In the genomic region with DNA sequence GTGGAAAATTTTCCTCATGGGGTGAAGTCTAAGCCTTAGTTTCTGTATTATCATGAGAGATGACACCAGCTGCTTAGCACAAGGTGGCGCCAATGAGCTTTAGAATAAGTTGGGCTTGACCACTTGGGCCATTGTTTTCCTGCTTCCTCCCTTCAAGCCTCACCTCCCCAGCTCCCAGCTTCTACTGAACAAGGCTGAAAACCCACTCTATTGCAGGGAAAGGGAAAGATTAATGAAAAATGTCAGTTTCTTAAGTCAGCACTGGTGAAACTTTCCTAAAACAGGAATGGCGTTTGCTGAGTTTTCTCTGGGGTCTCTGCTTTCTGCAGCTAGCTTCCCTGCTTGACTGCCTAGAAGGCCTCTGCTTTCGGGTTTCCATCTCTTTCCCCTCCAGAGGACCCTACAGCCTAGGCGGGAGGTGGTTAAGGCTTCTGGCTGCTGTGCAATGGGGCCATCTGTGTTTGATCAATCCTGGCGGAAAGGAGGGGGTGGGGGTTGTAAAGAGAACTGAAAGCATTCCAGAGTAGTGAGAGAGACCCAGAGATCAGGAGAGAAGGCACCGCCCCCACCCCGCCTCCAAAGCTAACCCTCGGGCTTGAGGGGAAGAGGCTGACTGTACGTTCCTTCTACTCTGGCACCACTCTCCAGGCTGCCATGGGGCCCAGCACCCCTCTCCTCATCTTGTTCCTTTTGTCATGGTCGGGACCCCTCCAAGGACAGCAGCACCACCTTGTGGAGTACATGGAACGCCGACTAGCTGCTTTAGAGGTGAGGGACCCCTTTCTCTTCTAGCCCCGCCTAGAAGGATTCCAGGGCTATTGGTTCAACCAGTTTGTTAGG, we compare ENCODE assay signal across 8 cellular contexts. TPM values are rescaled to one million over a fixed set of nuclear protein-coding genes. Genes with fewer than 3 reads are reported as not detected.
A peak's percentile ranks its signal among the peaks of the same experiment; 100 is the strongest.
DNase-seq lines count a peak whose midpoint lies in the region; ATAC-seq and TF ChIP-seq lines count a peak whose summit lies in the region.

A gene with protein sequence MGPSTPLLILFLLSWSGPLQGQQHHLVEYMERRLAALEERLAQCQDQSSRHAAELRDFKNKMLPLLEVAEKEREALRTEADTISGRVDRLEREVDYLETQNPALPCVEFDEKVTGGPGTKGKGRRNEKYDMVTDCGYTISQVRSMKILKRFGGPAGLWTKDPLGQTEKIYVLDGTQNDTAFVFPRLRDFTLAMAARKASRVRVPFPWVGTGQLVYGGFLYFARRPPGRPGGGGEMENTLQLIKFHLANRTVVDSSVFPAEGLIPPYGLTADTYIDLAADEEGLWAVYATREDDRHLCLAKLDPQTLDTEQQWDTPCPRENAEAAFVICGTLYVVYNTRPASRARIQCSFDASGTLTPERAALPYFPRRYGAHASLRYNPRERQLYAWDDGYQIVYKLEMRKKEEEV (plus strand): TSS at position 612 of the 840 bp plus-strand sequence. CDS start 43 bp downstream, at position 655.

- no peak within 1 kb of the TSS for H3K4me3 ChIP-seq in OCI-LY1 (ENCODE audit: low read depth, low read length, poor library complexity, severe bottlenecking)
- H3K4me3 ChIP-seq in neuronal stem cell (ENCODE audit: low read length in 2 of 2), result peak within 1 kb of the TSS in 1 of 2 donors; percentile 26

- H4K91ac ChIP-seq in neuronal stem cell (ENCODE audit: low read depth, low read length, poor library complexity), result peak within 1 kb of the TSS; percentile 12

- no peak within 1 kb of the TSS for H2BK120ac ChIP-seq in neuronal stem cell (ENCODE audit: low read depth, low read length)

- H3K9me3 Mint-ChIP-seq in activated naive CD4-positive, alpha-beta T cell treated with anti-CD3 and anti-CD28 coated beads, Interleukin-2, amount 10 ng/mL, durations not matched to agents 7 days and 5 days, result no peaks in the 10 kb centered on the region
- no peaks in the 10 kb centered on the region for H3K9me3 Mint-ChIP-seq in type B pancreatic cell

- H3K27me3 ChIP-seq in OCI-LY1 (ENCODE audit: insufficient read depth, low read length) (no peaks in the 10 kb centered on the region), neuronal stem cell (ENCODE audit: control insufficient read depth in 3 of 3, insufficient read depth in 3 of 3, low read depth in 1 of 3, low read length in 3 of 3) (no peaks in the 10 kb centered on the region)

- H3K14ac ChIP-seq in neuronal stem cell (ENCODE audit: low read length), result no peak within 1 kb of the TSS

- no peaks in the 10 kb centered on the region; the same call in 1 of the 2 replicates for H3F3A ChIP-seq in OCI-LY1 (ENCODE audit: insufficient read depth, low read length)

- peaks cover 15% of the 10 kb centered on the region for H3K36me3 Mint-ChIP-seq in activated naive CD4-positive, alpha-beta T cell treated with anti-CD3 and anti-CD28 coated beads, Interleukin-2, amount 10 ng/mL, durations not matched to agents 7 days and 5 days
- H3K36me3 Mint-ChIP-seq in type B pancreatic cell, result peaks cover 13% of the 10 kb centered on the region

- no peak within 1 kb of the TSS for H2AFZ ChIP-seq in OCI-LY1 (ENCODE audit: low read length)
- peak within 1 kb of the TSS; percentile 85 for H2AFZ ChIP-seq in neuronal stem cell (ENCODE audit: low read length)

- H3K23ac ChIP-seq in neuronal stem cell (ENCODE audit: low read depth, low read length, poor library complexity), result no peak within 1 kb of the TSS

- H2AK5ac ChIP-seq in neuronal stem cell (ENCODE audit: low read depth, low read length), result peak within 1 kb of the TSS; percentile 28

- H3K27ac Mint-ChIP-seq in activated naive CD4-positive, alpha-beta T cell treated with anti-CD3 and anti-CD28 coated beads, Interleukin-2, amount 10 ng/mL, durations not matched to agents 7 days and 5 days, result peak within 1 kb of the TSS; percentile 47
- H3K27ac Mint-ChIP-seq in type B pancreatic cell, result peak within 1 kb of the TSS; percentile 89

- H3K27me3 Mint-ChIP-seq in activated naive CD4-positive, alpha-beta T cell treated with anti-CD3 and anti-CD28 coated beads, Interleukin-2, amount 10 ng/mL, durations not matched to agents 7 days and 5 days, result no peaks in the 10 kb centered on the region
- no peaks in the 10 kb centered on the region for H3K27me3 Mint-ChIP-seq in type B pancreatic cell

- H3K4ac ChIP-seq in neuronal stem cell (ENCODE audit: low read length), result no peak within 1 kb of the TSS

- H3K18ac ChIP-seq in neuronal stem cell (ENCODE audit: low read length), result peak within 1 kb of the TSS; percentile 73

- H2BK5ac ChIP-seq in neuronal stem cell (ENCODE audit: low read length), result no peak within 1 kb of the TSS

- H3K79me1 ChIP-seq in neuronal stem cell (ENCODE audit: low read depth, low read length), result no peaks in the 10 kb centered on the region

- ATAC-seq in HG02852 (IDR thresholded peaks at IDR 0.05; ENCODE audit: unreplicated experiment), result no peak

- CTCF ChIA-PET in activated naive CD4-positive, alpha-beta T cell treated with anti-CD3 and anti-CD28 coated beads, Interleukin-2, amount 10 ng/mL, durations not matched to agents 7 days and 5 days (lab: Charles Lee), result interaction anchor here (0.7 to 5.2 kb wide), 15 partner anchors 17 to 737 kb away, joined by 3 to 38 read pairs (median 3); no protein-coding TSS in a partner anchor

- H3K27ac ChIP-seq in OCI-LY1 (ENCODE audit: low read depth, low read length, poor library complexity, severe bottlenecking), result no peak within 1 kb of the TSS
- H3K27ac ChIP-seq in neuronal stem cell (replicated peaks; ENCODE audit: low read length), result peak within 1 kb of the TSS; percentile 86

- H4K20me1 ChIP-seq in OCI-LY1 (ENCODE audit: insufficient read depth, low read length), result no peaks in the 10 kb centered on the region

- peaks cover 70% of the 10 kb centered on the region for H3K4me1 ChIP-seq in ES-I3 (ENCODE audit: insufficient read depth, low read length)
- peaks cover 5% of the 10 kb centered on the region for H3K4me1 ChIP-seq in OCI-LY1 (ENCODE audit: insufficient read depth, low read length, severe bottlenecking)
- peaks cover 27 to 43% of the 10 kb centered on the region in 2 donors for H3K4me1 ChIP-seq in neuronal stem cell (ENCODE audit: control insufficient read depth in 2 of 2, insufficient read depth in 1 of 2, low read depth in 1 of 2, low read length in 2 of 2)

- peak within 1 kb of the TSS; percentile 64 for H2BK15ac ChIP-seq in neuronal stem cell (ENCODE audit: low read length)

- peak; percentile 85 for DNase-seq in HuH-7.5 (ENCODE audit: low spot score)
- DNase-seq in activated naive CD4-positive, alpha-beta T cell treated with anti-CD3 and anti-CD28 coated beads, Interleukin-2, amount 10 ng/mL, durations not matched to agents 7 days and 5 days, result peak; percentile 65
- DNase-seq in globus pallidus (ENCODE audit: low spot score), result peak; percentile 84
- peak; percentile 86 for DNase-seq in neuronal stem cell (ENCODE audit: low spot score)
- peak; percentile 82 for DNase-seq in type B pancreatic cell (ENCODE audit: extremely low spot score, unreplicated experiment)

- H3K9me3 ChIP-seq in ES-I3 (ENCODE audit: control insufficient read depth, insufficient read depth, low read length) (no peaks in the 10 kb centered on the region), OCI-LY1 (ENCODE audit: low read length) (no peaks in the 10 kb centered on the region), neuronal stem cell (replicated peaks in 1 of 2; ENCODE audit: control insufficient read depth in 2 of 2, insufficient read depth in 1 of 2, low read depth in 1 of 2, low read length in 2 of 2) (peaks cover 0 to 3% of the 10 kb centered on the region in 2 donors)

- TF ChIP-seq CTCF in OCI-LY1 (IDR thresholded peaks at IDR 0.05; ENCODE audit: low read length) (peak; percentile 71), type B pancreatic cell (conservative IDR thresholded peaks at IDR 0.05) (peak; percentile 81)

- no peaks in the 10 kb centered on the region for H3K9me2 ChIP-seq in OCI-LY1 (ENCODE audit: low read depth, low read length)

- no CpG with 5 or more reads among the region's 13 CpGs for whole genome bisulfite sequencing in neuronal stem cell (ENCODE audit: extremely low coverage in 2 of 2, insufficient read length in 2 of 2, insufficient replicate concordance in 1 of 2), 2 donors

- H3K4me2 ChIP-seq in OCI-LY1 (ENCODE audit: low read length) (no peak within 1 kb of the TSS), neuronal stem cell (ENCODE audit: insufficient read depth, low read length, poor library complexity, severe bottlenecking) (peak within 1 kb of the TSS; percentile 28)

- peaks cover 10% of the 10 kb centered on the region; the same call in 1 of the 2 replicates for H3K36me3 ChIP-seq in ES-I3 (ENCODE audit: insufficient read depth, low read length)
- peaks cover 12% of the 10 kb centered on the region; the same call in 1 of the 2 replicates for H3K36me3 ChIP-seq in OCI-LY1 (ENCODE audit: insufficient read depth, low read length)
- peaks cover 0 to 11% of the 10 kb centered on the region in 2 donors for H3K36me3 ChIP-seq in neuronal stem cell (replicated peaks in 1 of 2; ENCODE audit: control insufficient read depth in 2 of 2, insufficient read depth in 2 of 2, low read length in 2 of 2)

- H3K9ac ChIP-seq in ES-I3 (ENCODE audit: low read depth, low read length), result peak within 1 kb of the TSS; percentile 58
- H3K9ac ChIP-seq in OCI-LY1 (ENCODE audit: low read length), result no peak within 1 kb of the TSS
- H3K9ac ChIP-seq in neuronal stem cell (ENCODE audit: low read depth, low read length, poor library complexity), result no peak within 1 kb of the TSS

- H3K4me1 Mint-ChIP-seq in activated naive CD4-positive, alpha-beta T cell treated with anti-CD3 and anti-CD28 coated beads, Interleukin-2, amount 10 ng/mL, durations not matched to agents 7 days and 5 days, result peaks cover 33% of the 10 kb centered on the region
- H3K4me1 Mint-ChIP-seq in type B pancreatic cell (ENCODE audit: unreplicated experiment), result peaks cover 68% of the 10 kb centered on the region

- no peak within 1 kb of the TSS for H4K8ac ChIP-seq in neuronal stem cell (ENCODE audit: low read depth, low read length)

- no peak within 1 kb of the TSS for H3K4me3 Mint-ChIP-seq in activated naive CD4-positive, alpha-beta T cell treated with anti-CD3 and anti-CD28 coated beads, Interleukin-2, amount 10 ng/mL, durations not matched to agents 7 days and 5 days
- H3K4me3 Mint-ChIP-seq in type B pancreatic cell, result peak within 1 kb of the TSS; percentile 83

- H2BK12ac ChIP-seq in neuronal stem cell (ENCODE audit: low read length), result peak within 1 kb of the TSS; percentile 14

- H3K79me2 ChIP-seq in OCI-LY1 (ENCODE audit: insufficient read depth, low read length), result no peaks in the 10 kb centered on the region

RNA-seq across cellular contexts. Expression of the gene that starts here (rescaled TPM):
- polyA plus RNA-seq in neuronal stem cell (2013, experiment 1 of 2), result 10.1 TPM
- 9.4 TPM for polyA plus RNA-seq in neuronal stem cell (2013, experiment 2 of 2)
- 7.5 and 30.5 TPM in 2 replicates for total RNA-seq in type B pancreatic cell (ENCODE audit: low replicate concordance)
